Comparison of ENCODE assay signal across 16 cellular contexts in genomic region chr1:165539306-165539705, GRCh38. TPM values are rescaled to one million over a fixed set of nuclear protein-coding genes. Genes with fewer than 3 reads are reported as not detected.
DNase-seq lines count a peak whose midpoint lies in the region; ATAC-seq, FAIRE-seq and TF ChIP-seq lines count a peak whose summit lies in the region.
"Had no signal": no experiment of that assay in that cellular context is flagged by ENCODE, and none has a peak within 500 bp of the region (broad histone marks: within the 10 kb centered on the region; RNA-seq: fewer than 3 reads in every experiment).

No MANE protein-coding gene starts in this region.

- H3F3A ChIP-seq in SK-N-SH (replicated peaks; ENCODE audit: insufficient read depth): no peaks in the 10 kb centered on the region

- H3K27me3 ChIP-seq in right cardiac atrium (ENCODE audit: control insufficient read depth, insufficient read depth): no peaks in the 10 kb centered on the region
- no peaks in the 10 kb centered on the region for H3K27me3 ChIP-seq in SK-N-SH (ENCODE audit: insufficient read depth)
- H3K27me3 ChIP-seq: upper lobe of right lung had no signal

- H2AFZ ChIP-seq in SK-N-SH (ENCODE audit: low read depth): no peak overlapping the region

- intact Hi-C loops in right cardiac atrium (cut with DNase I): no loop called here
- intact Hi-C loops in activated CD8-positive, alpha-beta T cell treated with anti-CD3 and anti-CD28 coated beads for 36 hours (cut with micrococcal nuclease): no loop called here

- H3K27ac Mint-ChIP-seq in activated CD8-positive, alpha-beta T cell treated with anti-CD3 and anti-CD28 coated beads for 36 hours: no peak overlapping the region

- TF ChIP-seq EP300 in SK-N-SH (IDR thresholded peaks at IDR 0.05; ENCODE audit: borderline replicate concordance in 1 of 2, low read depth in 1 of 2, low read length in 1 of 2): no peak

- H3K36me3 Mint-ChIP-seq in activated CD8-positive, alpha-beta T cell treated with anti-CD3 and anti-CD28 coated beads for 36 hours (ENCODE audit: low read depth): no peaks in the 10 kb centered on the region

- no peak overlapping the region for H3K4me3 Mint-ChIP-seq in activated CD8-positive, alpha-beta T cell treated with anti-CD3 and anti-CD28 coated beads for 36 hours

- no peaks in the 10 kb centered on the region for H3K9me3 Mint-ChIP-seq in activated CD8-positive, alpha-beta T cell treated with anti-CD3 and anti-CD28 coated beads for 36 hours

- no peak overlapping the region for H3K4me2 ChIP-seq in SK-N-SH

- FAIRE-seq in frontal cortex (lab: Jason Lieb, UNC): no peak
- FAIRE-seq: GM12878 had no signal

- no peak for TF ChIP-seq CTCF in SK-N-SH (IDR thresholded peaks at IDR 0.05)
- no peak for TF ChIP-seq CTCF in activated CD8-positive, alpha-beta T cell treated with anti-CD3 and anti-CD28 coated beads for 36 hours (IDR thresholded peaks at IDR 0.05)

- H3K27ac ChIP-seq in right cardiac atrium (ENCODE audit: low read length) (no peak overlapping the region), SK-N-SH (ENCODE audit: low read depth in 2 of 2, low read length in 1 of 2) (no peak overlapping the region)
- H3K27ac ChIP-seq: upper lobe of right lung had no signal

- H3K79me2 ChIP-seq in SK-N-SH (ENCODE audit: insufficient read depth): no peaks in the 10 kb centered on the region

- H3K27me3 Mint-ChIP-seq in activated CD8-positive, alpha-beta T cell treated with anti-CD3 and anti-CD28 coated beads for 36 hours: peaks cover 25% of the 10 kb centered on the region

- CTCF ChIA-PET in SK-N-SH (lab: Yijun Ruan, JAX): interaction anchor here (0.9 to 1.6 kb wide), 2 partner anchors 10 to 146 kb away, joined by 3 to 4 read pairs; no protein-coding TSS in a partner anchor
- CTCF ChIA-PET in activated CD8-positive, alpha-beta T cell treated with anti-CD3 and anti-CD28 coated beads for 36 hours (lab: Charles Lee): interaction anchor here (1.1 kb wide), 1 partner anchor 385 kb away, joined by 3 read pairs; no protein-coding TSS in a partner anchor

- H3K36me3 ChIP-seq in SK-N-SH (replicated peaks in 1 of 2; ENCODE audit: control insufficient read depth in 1 of 2, insufficient read depth in 2 of 2, low read length in 1 of 2): no peaks in the 10 kb centered on the region
- H3K36me3 ChIP-seq: upper lobe of right lung, WERI-Rb-1 had no signal

- TF ChIP-seq RAD21 in SK-N-SH (IDR thresholded peaks at IDR 0.05; ENCODE audit: low read length): no peak

- peaks cover 9% of the 10 kb centered on the region for H3K4me1 ChIP-seq in right cardiac atrium (ENCODE audit: control insufficient read depth, insufficient read depth, low read length)
- H3K4me1 ChIP-seq in SK-N-SH (ENCODE audit: control insufficient read depth in 1 of 2, insufficient read depth in 2 of 2, low read depth in 1 of 2, low read length in 1 of 2): peaks cover 0 to 3% of the 10 kb centered on the region in 2 experiments; a peak in 1 of 4 replicates

- H3K9me3 ChIP-seq in right cardiac atrium (ENCODE audit: control insufficient read depth, low read length) (no peaks in the 10 kb centered on the region), SK-N-SH (no peaks in the 10 kb centered on the region)
- H3K9me3 ChIP-seq: upper lobe of right lung had no signal

- H3K9me2 ChIP-seq in SK-N-SH: no peaks in the 10 kb centered on the region

- ATAC-seq in right cardiac atrium: peak in 1 of 2 donors; percentile 34
- no peak for ATAC-seq in activated CD8-positive, alpha-beta T cell treated with anti-CD3 and anti-CD28 coated beads for 36 hours
- ATAC-seq: GM12878, upper lobe of right lung had no signal

- no peaks in the 10 kb centered on the region for H4K20me1 ChIP-seq in SK-N-SH (ENCODE audit: insufficient read depth)

- no peak overlapping the region for H3K4me3 ChIP-seq in right cardiac atrium (ENCODE audit: low read length)
- H3K4me3 ChIP-seq in SK-N-SH (ENCODE audit: low read depth in 2 of 2, low read length in 1 of 2): no peak overlapping the region
- H3K4me3 ChIP-seq: GM12878, upper lobe of right lung had no signal

- peaks cover 4% of the 10 kb centered on the region for H3K4me1 Mint-ChIP-seq in activated CD8-positive, alpha-beta T cell treated with anti-CD3 and anti-CD28 coated beads for 36 hours (ENCODE audit: low read depth)

- DNase-seq in COLO829 (ENCODE audit: low spot score): peak; percentile 86
- DNase-seq in LoVo (ENCODE audit: low spot score): peak; percentile 5
- peak; percentile 86 for DNase-seq in SW480 (ENCODE audit: low spot score)
- DNase-seq in right cardiac atrium: peak in 2 of 3 donors; percentile 33 to 48
- DNase-seq in SK-N-SH: no peak
- DNase-seq in NCI-H128 (lab: John Stamatoyannopoulos, UW; ENCODE audit: unreplicated experiment): no peak
- DNase-seq in frontal cortex (ENCODE audit: low spot score in 2 of 2): no peak
- DNase-seq in activated CD8-positive, alpha-beta T cell treated with anti-CD3 and anti-CD28 coated beads for 36 hours: no peak
- DNase-seq: NCI-H1092; NCI-H82; stimulated activated CD4-positive, alpha-beta T cell treated with anti-CD3 and anti-CD28 coated beads, Interleukin-4, amount 100 ng/mL, for 24 hours; upper lobe of right lung; WERI-Rb-1 had no signal

- H3K9ac ChIP-seq in SK-N-SH: no peak overlapping the region

- POLR2A ChIA-PET in SK-N-SH (lab: Yijun Ruan, JAX): no interaction called here
- POLR2A ChIA-PET in activated CD8-positive, alpha-beta T cell treated with anti-CD3 and anti-CD28 coated beads for 36 hours (lab: Charles Lee): no interaction called here

- WGBS in right cardiac atrium: 72% methylated on average over 4 of the region's 4 CpGs
- WGBS in SK-N-SH (ENCODE audit: low lambda C conversion rate): 28% methylated on average over 4 of the region's 4 CpGs

TF ChIP-seq in SK-N-SH, 30 proteins besides CTCF, POLR2A, EP300 and RAD21:
- TF ChIP-seq IRF3 (IDR thresholded peaks at IDR 0.05; ENCODE audit: low read depth, low read length) (no peak), CHD2 (IDR thresholded peaks at IDR 0.05; ENCODE audit: low read length, partially characterized antibody) (no peak)
TF ChIP-seq in SK-N-SH: peak in this region for 0.

RNA-seq across cellular contexts. Expression of gene LRRC52, which starts 4.5 kb away (rescaled TPM):
- total RNA-seq in right cardiac atrium (not detected), frontal cortex (not detected)
- polyA plus RNA-seq in right cardiac atrium (0.05 TPM), SK-N-SH (2012; rRNA removed) (not detected in 2 replicates)
- polyA plus RNA-seq in SK-N-SH (2012; cell fraction: cytosol; rRNA removed): not detected in 2 replicates
- not detected in 2 replicates for polyA plus RNA-seq in SK-N-SH (2012; cell fraction: nucleus; rRNA removed)
- not detected for total RNA-seq in activated CD8-positive, alpha-beta T cell treated with anti-CD3 and anti-CD28 coated beads for 36 hours
- total RNA-seq: GM12878, kidney epithelial cell had no signal
- polyA plus RNA-seq: BJ, GM12878 had no signal

Comparison
In these comparisons a context has a peak if more than half of its experiments do, and no peak if none do; other contexts are left out.
1. DNase-seq: peak in COLO829 (single experiment), LoVo (single experiment), SW480 (single experiment) and right cardiac atrium (2 of 3); none in SK-N-SH (single experiment), NCI-H128 (single experiment), frontal cortex (0 of 2) and activated CD8-positive, alpha-beta T cell treated with anti-CD3 and anti-CD28 coated beads for 36 hours (single experiment).